ENCODE assay signal across 1 cellular context in genomic region chr18:519019-519879, GRCh38.
TF ChIP-seq lines count a peak whose summit lies in the region.

No MANE protein-coding gene starts in this region.

TF ChIP-seq in K562, 482 proteins besides CTCF, POLR2A, EP300 and RAD21 (continued from another document):
- no peak for TF ChIP-seq CHD7 (IDR thresholded peaks at IDR 0.05; ENCODE audit: low read depth, low read length)
- TF ChIP-seq ZNF318 (IDR thresholded peaks at IDR 0.05; ENCODE audit: borderline replicate concordance in 1 of 2, low read depth in 1 of 2) = no peak
- TF ChIP-seq FOXP4 (CRISPR knock-in tag; IDR thresholded peaks at IDR 0.05; ENCODE audit: borderline replicate concordance) = no peak
- TF ChIP-seq ETV5 (CRISPR knock-in tag; IDR thresholded peaks at IDR 0.05; ENCODE audit: low read depth) = no peak
- TF ChIP-seq ELK3 (CRISPR knock-in tag; IDR thresholded peaks at IDR 0.05) = no peak
- TF ChIP-seq MXD1 (CRISPR knock-in tag; IDR thresholded peaks at IDR 0.05; ENCODE audit: borderline replicate concordance, poor library complexity, severe bottlenecking) = no peak
- peak; percentile 47; the same call in 1 of the 2 replicates for TF ChIP-seq RAD51 (IDR thresholded peaks at IDR 0.05; ENCODE audit: borderline replicate concordance, low read depth)
- 0 out of 2 replicates have a peak, but pooled peaks have one; percentile 56 for TF ChIP-seq FOXJ2 (tag; IDR thresholded peaks at IDR 0.05)
- TF ChIP-seq ESRRA (IDR thresholded peaks at IDR 0.05; ENCODE audit: borderline replicate concordance, low read depth) = 0 out of 2 replicates have a peak, but pooled peaks have one; percentile 12
- no peak for TF ChIP-seq CCNT2 (IDR thresholded peaks at IDR 0.05; ENCODE audit: borderline replicate concordance, extremely low read depth, insufficient read length, low read depth, low read length)
- no peak for TF ChIP-seq ZKSCAN1 (IDR thresholded peaks at IDR 0.05; ENCODE audit: low read depth, low read length)
- TF ChIP-seq ZNF449 (CRISPR knock-in tag; IDR thresholded peaks at IDR 0.05) = no peak
- TF ChIP-seq RBM14 (IDR thresholded peaks at IDR 0.05; ENCODE audit: borderline replicate concordance, insufficient read depth, low read depth, low read length) = no peak
- no peak for TF ChIP-seq PTBP1 (IDR thresholded peaks at IDR 0.05; ENCODE audit: low read depth, low read length)
- peak; percentile 98 for TF ChIP-seq MAFG (tag; conservative IDR thresholded peaks at IDR 0.05)
- no peak for TF ChIP-seq RBM39 (optimal IDR thresholded peaks at IDR 0.05; ENCODE audit: low read depth, low read length)
- TF ChIP-seq MAFK (IDR thresholded peaks at IDR 0.05; ENCODE audit: low read length) = peak; percentile 81
- TF ChIP-seq ZNF778 (CRISPR knock-in tag; IDR thresholded peaks at IDR 0.05) = no peak
- TF ChIP-seq SMAD3 (CRISPR knock-in tag; conservative IDR thresholded peaks at IDR 0.05) = peak; percentile 78
